1 cellular context compared by ENCODE assay signal in the genomic region with DNA sequence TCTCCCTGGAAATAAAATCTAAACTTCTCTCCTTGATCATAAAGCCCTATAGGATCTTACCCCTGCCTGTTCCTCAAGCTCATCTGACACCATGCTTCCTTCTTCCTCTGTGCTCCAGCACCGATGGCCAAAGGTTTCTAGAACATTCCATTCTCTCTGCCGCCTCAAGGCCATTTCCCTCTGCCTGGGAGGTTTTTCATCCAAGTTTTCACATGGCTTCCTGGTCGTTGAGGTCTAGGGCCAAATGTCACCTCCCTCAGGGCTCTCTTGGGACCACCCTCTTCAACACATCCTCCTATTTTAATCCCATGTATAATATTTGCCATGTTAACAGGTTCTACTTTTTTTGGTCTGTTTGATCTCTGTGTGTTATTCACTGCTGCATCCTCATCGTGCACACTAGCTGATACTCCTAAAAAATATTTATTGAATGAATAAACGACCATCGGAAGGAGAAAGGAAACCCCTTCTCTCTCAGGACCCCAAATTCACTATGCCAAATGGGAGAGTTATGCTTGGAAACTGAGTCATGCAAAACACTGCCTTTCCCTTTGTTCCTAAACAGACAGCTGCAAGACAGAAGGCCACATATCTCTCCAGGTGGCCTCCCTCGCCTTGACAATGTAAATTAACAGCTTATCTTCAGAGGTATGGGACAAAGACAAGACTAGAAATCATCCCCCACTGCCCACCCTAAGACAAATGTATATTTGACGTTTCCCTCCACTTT.
A peak's percentile ranks its signal among the peaks of the same experiment; 100 is the strongest.
TF ChIP-seq lines count a peak whose summit lies in the region.

No MANE protein-coding gene starts in this region.

TF ChIP-seq in H1, 55 proteins besides CTCF, POLR2A, EP300 and RAD21:
- no peak for TF ChIP-seq KDM4A (IDR thresholded peaks at IDR 0.05; ENCODE audit: low read depth, low read length, severe bottlenecking)
- TF ChIP-seq, protein P1, sequence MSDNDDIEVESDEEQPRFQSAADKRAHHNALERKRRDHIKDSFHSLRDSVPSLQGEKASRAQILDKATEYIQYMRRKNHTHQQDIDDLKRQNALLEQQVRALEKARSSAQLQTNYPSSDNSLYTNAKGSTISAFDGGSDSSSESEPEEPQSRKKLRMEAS (IDR thresholded peaks at IDR 0.05): peak; percentile 38; the same call in 1 of the 2 replicates
- no peak for TF ChIP-seq SP4 (IDR thresholded peaks at IDR 0.05; ENCODE audit: low read length)
- TF ChIP-seq KDM5A (IDR thresholded peaks at IDR 0.05; ENCODE audit: low read length): no peak
- TF ChIP-seq TCF12 (IDR thresholded peaks at IDR 0.05; ENCODE audit: low read depth, low read length): 0 out of 2 replicates have a peak, but pooled peaks have one; percentile 75
- no peak for TF ChIP-seq RBBP5 (IDR thresholded peaks at IDR 0.05; ENCODE audit: borderline replicate concordance, low read depth, low read length)
- no peak for TF ChIP-seq GABPA (IDR thresholded peaks at IDR 0.05; ENCODE audit: borderline replicate concordance, insufficient read depth, low read length)
- TF ChIP-seq SIX5 (IDR thresholded peaks at IDR 0.05; ENCODE audit: low read depth, low read length): no peak
- TF ChIP-seq, protein P2, sequence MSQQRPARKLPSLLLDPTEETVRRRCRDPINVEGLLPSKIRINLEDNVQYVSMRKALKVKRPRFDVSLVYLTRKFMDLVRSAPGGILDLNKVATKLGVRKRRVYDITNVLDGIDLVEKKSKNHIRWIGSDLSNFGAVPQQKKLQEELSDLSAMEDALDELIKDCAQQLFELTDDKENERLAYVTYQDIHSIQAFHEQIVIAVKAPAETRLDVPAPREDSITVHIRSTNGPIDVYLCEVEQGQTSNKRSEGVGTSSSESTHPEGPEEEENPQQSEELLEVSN (IDR thresholded peaks at IDR 0.05): 0 out of 2 replicates have a peak, but pooled peaks have one; percentile 45
